ENCODE assay signal across 19 cellular contexts in genomic region chr16:87985493-87985892, GRCh38. TPM values are rescaled to one million over a fixed set of nuclear protein-coding genes. Genes with fewer than 3 reads are reported as not detected.
"Had no signal": no experiment of that assay in that cellular context is flagged by ENCODE, and none has a peak within 500 bp of the region (broad histone marks: within the 10 kb centered on the region; RNA-seq: fewer than 3 reads in every experiment).

No MANE protein-coding gene starts in this region.

RNA-seq across cellular contexts. Expression of gene CA5A, which starts 49.2 kb away (rescaled TPM):
- total RNA-seq: dermis blood vessel endothelial cell, endothelial cell of umbilical vein, epithelial cell of proximal tubule, esophagus muscularis mucosa, fibroblast of lung, foreskin keratinocyte, gastroesophageal sphincter, kidney, natural killer cell, omental fat pad, pancreas, posterior vena cava, smooth muscle cell, stomach, subcutaneous adipose tissue, temporal lobe, thyroid gland, ureter, vagina had no signal
